Comparison of ENCODE assay signal across 23 cellular contexts in genomic region chr10:38174341-38174740, GRCh38.
DNase-seq lines count a peak whose midpoint lies in the region; ATAC-seq, FAIRE-seq and TF ChIP-seq lines count a peak whose summit lies in the region.
"Had no signal": no experiment of that assay in that cellular context is flagged by ENCODE, and none has a peak within 500 bp of the region (broad histone marks: within the 10 kb centered on the region; RNA-seq: fewer than 3 reads in every experiment).

No MANE protein-coding gene starts in this region.

- no peak for TF ChIP-seq CTCF in bronchial epithelial cell (IDR thresholded peaks at IDR 0.05; ENCODE audit: insufficient read depth, low read length, severe bottlenecking)

- no peak overlapping the region for H3K27ac ChIP-seq in epithelial cell of prostate
- H3K27ac ChIP-seq: BLaER1 had no signal

- DNase-seq in HK-2 (ENCODE audit: unreplicated experiment) (peak; percentile 20), bronchial epithelial cell (ENCODE audit: low read depth) (peak; percentile 34), epithelial cell of prostate (ENCODE audit: low read depth, low spot score) (peak; percentile 56), renal cortical epithelial cell (ENCODE audit: low read depth) (peak; percentile 1), NCI-H1105 (lab: John Stamatoyannopoulos, UW) (no peak)
- DNase-seq: 8988T; ACHN; BE2C; C1 segment of cervical spinal cord; Caco-2; Calu3; CD4-positive, alpha-beta T cell; CD8-positive, alpha-beta T cell; DMS79 treated with DMSO at 0.1 percent for 48 hours; GF-D8 had no signal

- H3K27me3 ChIP-seq in bronchial epithelial cell (ENCODE audit: control insufficient read depth, insufficient read depth, low read length) = no peaks in the 10 kb centered on the region
- H3K27me3 ChIP-seq: BE2C, BLaER1 had no signal

- no peaks in the 10 kb centered on the region for H3K36me3 ChIP-seq in bronchial epithelial cell (ENCODE audit: control insufficient read depth, insufficient read depth, low read length)
- H3K36me3 ChIP-seq: BE2C, BLaER1 had no signal

- no peak for FAIRE-seq in bronchial epithelial cell (lab: Jason Lieb, UNC)
- FAIRE-seq: A204.1, D721Med, G401.6, GM12891, GM19239 had no signal

- ATAC-seq in GM21367 (IDR thresholded peaks at IDR 0.05; ENCODE audit: unreplicated experiment) (no peak), HG02642 (IDR thresholded peaks at IDR 0.05; ENCODE audit: poor library complexity, unreplicated experiment) (no peak)
- ATAC-seq: CD8-positive, alpha-beta T cell had no signal

- no peak overlapping the region for H3K4me3 ChIP-seq in bronchial epithelial cell (ENCODE audit: low read depth, low read length)
- H3K4me3 ChIP-seq: BLaER1 had no signal
